ENCODE assay signal across 17 cellular contexts in the genomic region with DNA sequence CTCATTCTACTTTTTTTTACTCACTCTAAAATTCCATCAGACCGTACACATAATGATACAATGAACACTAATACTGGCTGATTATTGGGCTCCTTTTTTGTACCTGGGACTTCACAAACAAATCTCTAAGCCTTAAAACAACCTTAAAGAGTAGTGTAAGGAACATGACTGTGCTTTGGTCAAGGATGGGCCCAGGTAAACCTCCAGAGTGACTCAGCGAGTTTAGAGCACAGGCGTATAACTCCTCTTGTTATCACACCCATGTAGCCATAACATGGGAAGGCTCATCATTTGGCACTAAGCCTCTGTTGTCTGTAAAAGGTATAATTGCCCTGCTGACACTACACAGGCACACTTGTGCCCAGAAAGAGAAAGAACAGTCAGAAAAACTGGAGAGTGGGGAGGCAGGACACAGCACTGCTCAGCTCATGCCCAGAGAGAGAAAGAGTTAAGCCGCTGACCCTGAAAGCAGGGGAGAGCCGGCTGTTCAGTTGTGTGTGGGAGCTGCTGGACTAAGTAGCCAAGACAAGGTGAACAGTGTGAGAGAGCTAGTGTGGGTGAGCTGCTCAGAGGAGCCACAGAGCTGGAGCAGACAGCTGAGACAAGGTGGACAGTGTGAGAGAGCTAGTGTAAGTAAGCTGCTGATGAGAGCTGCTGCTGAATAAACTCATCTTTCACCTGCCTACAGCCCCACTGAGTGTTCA.
"Had no signal": no experiment of that assay in that cellular context is flagged by ENCODE, and none has a peak within 500 bp of the region (broad histone marks: within the 10 kb centered on the region; RNA-seq: fewer than 3 reads in every experiment).

No MANE protein-coding gene starts in this region.

- H3K4me3 Mint-ChIP-seq: activated CD4-positive, alpha-beta memory T cell treated with anti-CD3 and anti-CD28 coated beads, Interleukin-2, amount 10 ng/mL, durations not matched to agents 7 days and 5 days; activated naive CD8-positive, alpha-beta T cell treated with anti-CD3 and anti-CD28 coated beads, Interleukin-2, amount 50 U/mL, for 24 hours; activated T-cell treated with anti-CD3 and anti-CD28 coated beads, Interleukin-2, amount 50 U/mL, for 72 hours; stimulated activated naive B cell treated with anti-CD40 and anti-IgM and Interleukin-4, amounts not matched to agents 10 μg/mL and 1 μg/mL and 100 μg/mL, for 72 hours; T-helper 17 cell had no signal

- H3K27ac ChIP-seq: ascending aorta, left lung had no signal

- H3K9me3 Mint-ChIP-seq: activated CD4-positive, alpha-beta memory T cell treated with anti-CD3 and anti-CD28 coated beads, Interleukin-2, amount 10 ng/mL, durations not matched to agents 7 days and 5 days; activated naive CD8-positive, alpha-beta T cell treated with anti-CD3 and anti-CD28 coated beads, Interleukin-2, amount 50 U/mL, for 24 hours; activated T-cell treated with anti-CD3 and anti-CD28 coated beads, Interleukin-2, amount 50 U/mL, for 72 hours; stimulated activated naive B cell treated with anti-CD40 and anti-IgM and Interleukin-4, amounts not matched to agents 10 μg/mL and 1 μg/mL and 100 μg/mL, for 72 hours had no signal

- H3K36me3 Mint-ChIP-seq: stimulated activated naive B cell treated with anti-CD40 and anti-IgM and Interleukin-4, amounts not matched to agents 10 μg/mL and 1 μg/mL and 100 μg/mL, for 72 hours had no signal

- FAIRE-seq: keratinocyte had no signal

- H3K36me3 ChIP-seq: ascending aorta, left lung had no signal

- H3K9me3 ChIP-seq: ascending aorta, left lung, mucosa of descending colon had no signal

- H3K4me1 ChIP-seq: ascending aorta, left lung had no signal

- DNase-seq: activated CD4-positive, alpha-beta memory T cell treated with anti-CD3 and anti-CD28 coated beads, Interleukin-2, amount 10 ng/mL, durations not matched to agents 7 days and 5 days; activated CD4-positive, alpha-beta T cell treated with anti-CD3 and anti-CD28 coated beads for 4 hours; activated CD8-positive, alpha-beta memory T cell treated with anti-CD3 and anti-CD28 coated beads, Interleukin-2, amount 50 U/mL, for 4 hours; activated gamma-delta T cell; activated naive CD8-positive, alpha-beta T cell treated with anti-CD3 and anti-CD28 coated beads, Interleukin-2, amount 50 U/mL, for 24 hours; activated T-cell treated with anti-CD3 and anti-CD28 coated beads, Interleukin-2, amount 50 U/mL, for 72 hours; left lung; mucosa of descending colon; naive thymus-derived CD8-positive, alpha-beta T cell; nucleus accumbens; stimulated activated CD4-positive, alpha-beta T cell treated with anti-CD3 and anti-CD28 coated beads, Interleukin-2, amount 100 ng/mL, for 48 hours; stimulated activated naive B cell treated with anti-CD40 and anti-IgM and Interleukin-4, amounts not matched to agents 10 μg/mL and 1 μg/mL and 100 μg/mL, for 72 hours; substantia nigra; T-helper 17 cell; trophoblast cell had no signal

- H3K27me3 ChIP-seq: ascending aorta, left lung had no signal

- H3K4me1 Mint-ChIP-seq: activated CD4-positive, alpha-beta memory T cell treated with anti-CD3 and anti-CD28 coated beads, Interleukin-2, amount 10 ng/mL, durations not matched to agents 7 days and 5 days; stimulated activated naive B cell treated with anti-CD40 and anti-IgM and Interleukin-4, amounts not matched to agents 10 μg/mL and 1 μg/mL and 100 μg/mL, for 72 hours had no signal

- H3K27ac Mint-ChIP-seq: activated CD4-positive, alpha-beta memory T cell treated with anti-CD3 and anti-CD28 coated beads, Interleukin-2, amount 10 ng/mL, durations not matched to agents 7 days and 5 days; activated naive CD8-positive, alpha-beta T cell treated with anti-CD3 and anti-CD28 coated beads, Interleukin-2, amount 50 U/mL, for 24 hours; activated T-cell treated with anti-CD3 and anti-CD28 coated beads, Interleukin-2, amount 50 U/mL, for 72 hours; stimulated activated naive B cell treated with anti-CD40 and anti-IgM and Interleukin-4, amounts not matched to agents 10 μg/mL and 1 μg/mL and 100 μg/mL, for 72 hours; T-helper 17 cell had no signal

- H3K27me3 Mint-ChIP-seq: activated CD4-positive, alpha-beta memory T cell treated with anti-CD3 and anti-CD28 coated beads, Interleukin-2, amount 10 ng/mL, durations not matched to agents 7 days and 5 days; activated naive CD8-positive, alpha-beta T cell treated with anti-CD3 and anti-CD28 coated beads, Interleukin-2, amount 50 U/mL, for 24 hours; naive thymus-derived CD8-positive, alpha-beta T cell; T-helper 17 cell had no signal

- ATAC-seq: activated naive CD8-positive, alpha-beta T cell treated with anti-CD3 and anti-CD28 coated beads, Interleukin-2, amount 50 U/mL, for 24 hours; left lung; mucosa of descending colon; naive thymus-derived CD8-positive, alpha-beta T cell; stimulated activated naive B cell treated with anti-CD40 and anti-IgM and Interleukin-4, amounts not matched to agents 10 μg/mL and 1 μg/mL and 100 μg/mL, for 72 hours; T-helper 17 cell had no signal

- H3K4me3 ChIP-seq: ascending aorta, left lung, mucosa of descending colon had no signal
